In the genomic region with DNA sequence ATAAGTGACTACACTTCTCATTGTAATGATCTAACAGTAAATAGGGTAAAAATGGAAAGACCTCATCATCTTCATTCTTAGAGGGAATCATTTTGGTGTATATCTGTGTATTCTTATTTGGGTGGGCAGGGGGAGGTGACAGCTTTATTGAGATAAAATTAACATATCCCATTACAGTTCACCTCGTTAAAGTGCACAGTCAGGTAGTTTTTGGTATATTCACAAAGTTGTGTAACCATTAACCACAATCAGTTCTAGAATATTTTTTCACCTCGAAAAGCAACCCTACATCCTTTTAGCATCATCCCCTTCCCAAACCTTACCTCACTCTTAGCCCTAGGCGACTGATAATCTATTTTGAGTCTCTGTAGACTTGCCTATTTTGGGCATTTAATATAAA, we compare ENCODE assay signal across 2 cellular contexts.
TF ChIP-seq lines count a peak whose summit lies in the region.

No MANE protein-coding gene starts in this region.

TF ChIP-seq in GM23338, 12 proteins besides CTCF, POLR2A, EP300 and RAD21 (continues in another document):
- TF ChIP-seq JUNB (IDR thresholded peaks at IDR 0.05; ENCODE audit: unreplicated experiment), result no peak
- TF ChIP-seq, protein P1, sequence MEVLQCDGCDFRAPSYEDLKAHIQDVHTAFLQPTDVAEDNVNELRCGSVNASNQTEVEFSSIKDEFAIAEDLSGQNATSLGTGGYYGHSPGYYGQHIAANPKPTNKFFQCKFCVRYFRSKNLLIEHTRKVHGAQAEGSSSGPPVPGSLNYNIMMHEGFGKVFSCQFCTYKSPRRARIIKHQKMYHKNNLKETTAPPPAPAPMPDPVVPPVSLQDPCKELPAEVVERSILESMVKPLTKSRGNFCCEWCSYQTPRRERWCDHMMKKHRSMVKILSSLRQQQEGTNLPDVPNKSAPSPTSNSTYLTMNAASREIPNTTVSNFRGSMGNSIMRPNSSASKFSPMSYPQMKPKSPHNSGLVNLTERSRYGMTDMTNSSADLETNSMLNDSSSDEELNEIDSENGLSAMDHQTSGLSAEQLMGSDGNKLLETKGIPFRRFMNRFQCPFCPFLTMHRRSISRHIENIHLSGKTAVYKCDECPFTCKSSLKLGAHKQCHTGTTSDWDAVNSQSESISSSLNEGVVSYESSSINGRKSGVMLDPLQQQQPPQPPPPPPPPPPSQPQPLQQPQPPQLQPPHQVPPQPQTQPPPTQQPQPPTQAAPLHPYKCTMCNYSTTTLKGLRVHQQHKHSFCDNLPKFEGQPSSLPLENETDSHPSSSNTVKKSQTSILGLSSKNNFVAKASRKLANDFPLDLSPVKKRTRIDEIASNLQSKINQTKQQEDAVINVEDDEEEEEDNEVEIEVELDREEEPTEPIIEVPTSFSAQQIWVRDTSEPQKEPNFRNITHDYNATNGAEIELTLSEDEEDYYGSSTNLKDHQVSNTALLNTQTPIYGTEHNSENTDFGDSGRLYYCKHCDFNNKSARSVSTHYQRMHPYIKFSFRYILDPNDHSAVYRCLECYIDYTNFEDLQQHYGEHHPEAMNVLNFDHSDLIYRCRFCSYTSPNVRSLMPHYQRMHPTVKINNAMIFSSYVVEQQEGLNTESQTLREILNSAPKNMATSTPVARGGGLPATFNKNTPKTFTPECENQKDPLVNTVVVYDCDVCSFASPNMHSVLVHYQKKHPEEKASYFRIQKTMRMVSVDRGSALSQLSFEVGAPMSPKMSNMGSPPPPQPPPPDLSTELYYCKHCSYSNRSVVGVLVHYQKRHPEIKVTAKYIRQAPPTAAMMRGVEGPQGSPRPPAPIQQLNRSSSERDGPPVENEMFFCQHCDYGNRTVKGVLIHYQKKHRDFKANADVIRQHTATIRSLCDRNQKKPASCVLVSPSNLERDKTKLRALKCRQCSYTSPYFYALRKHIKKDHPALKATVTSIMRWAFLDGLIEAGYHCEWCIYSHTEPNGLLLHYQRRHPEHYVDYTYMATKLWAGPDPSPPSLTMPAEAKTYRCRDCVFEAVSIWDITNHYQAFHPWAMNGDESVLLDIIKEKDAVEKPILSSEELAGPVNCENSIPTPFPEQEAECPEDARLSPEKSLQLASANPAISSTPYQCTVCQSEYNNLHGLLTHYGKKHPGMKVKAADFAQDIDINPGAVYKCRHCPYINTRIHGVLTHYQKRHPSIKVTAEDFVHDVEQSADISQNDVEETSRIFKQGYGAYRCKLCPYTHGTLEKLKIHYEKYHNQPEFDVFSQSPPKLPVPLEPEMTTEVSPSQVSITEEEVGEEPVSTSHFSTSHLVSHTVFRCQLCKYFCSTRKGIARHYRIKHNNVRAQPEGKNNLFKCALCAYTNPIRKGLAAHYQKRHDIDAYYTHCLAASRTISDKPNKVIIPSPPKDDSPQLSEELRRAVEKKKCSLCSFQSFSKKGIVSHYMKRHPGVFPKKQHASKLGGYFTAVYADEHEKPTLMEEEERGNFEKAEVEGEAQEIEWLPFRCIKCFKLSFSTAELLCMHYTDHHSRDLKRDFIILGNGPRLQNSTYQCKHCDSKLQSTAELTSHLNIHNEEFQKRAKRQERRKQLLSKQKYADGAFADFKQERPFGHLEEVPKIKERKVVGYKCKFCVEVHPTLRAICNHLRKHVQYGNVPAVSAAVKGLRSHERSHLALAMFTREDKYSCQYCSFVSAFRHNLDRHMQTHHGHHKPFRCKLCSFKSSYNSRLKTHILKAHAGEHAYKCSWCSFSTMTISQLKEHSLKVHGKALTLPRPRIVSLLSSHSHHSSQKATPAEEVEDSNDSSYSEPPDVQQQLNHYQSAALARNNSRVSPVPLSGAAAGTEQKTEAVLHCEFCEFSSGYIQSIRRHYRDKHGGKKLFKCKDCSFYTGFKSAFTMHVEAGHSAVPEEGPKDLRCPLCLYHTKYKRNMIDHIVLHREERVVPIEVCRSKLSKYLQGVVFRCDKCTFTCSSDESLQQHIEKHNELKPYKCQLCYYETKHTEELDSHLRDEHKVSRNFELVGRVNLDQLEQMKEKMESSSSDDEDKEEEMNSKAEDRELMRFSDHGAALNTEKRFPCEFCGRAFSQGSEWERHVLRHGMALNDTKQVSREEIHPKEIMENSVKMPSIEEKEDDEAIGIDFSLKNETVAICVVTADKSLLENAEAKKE (CRISPR knock-in tag; IDR thresholded peaks at IDR 0.05), result no peak
- no peak for TF ChIP-seq CREB1 (CRISPR knock-in tag; IDR thresholded peaks at IDR 0.05; ENCODE audit: low read depth)
- no peak for TF ChIP-seq ZNF114 (CRISPR knock-in tag; IDR thresholded peaks at IDR 0.05)
- no peak for TF ChIP-seq NANOG (IDR thresholded peaks at IDR 0.05; ENCODE audit: borderline replicate concordance)
- TF ChIP-seq POLR2AphosphoS5 (IDR thresholded peaks at IDR 0.05; ENCODE audit: low read depth), result no peak
- TF ChIP-seq STAT1 (IDR thresholded peaks at IDR 0.05; ENCODE audit: unreplicated experiment), result no peak
- TF ChIP-seq ZNF331 (CRISPR knock-in tag; IDR thresholded peaks at IDR 0.05; ENCODE audit: low read depth), result no peak
- no peak for TF ChIP-seq EZH2phosphoT487 (IDR thresholded peaks at IDR 0.05; ENCODE audit: unreplicated experiment)
- no peak for TF ChIP-seq EZH2 (IDR thresholded peaks at IDR 0.05; ENCODE audit: low read depth, unreplicated experiment)
- TF ChIP-seq, protein P2, sequence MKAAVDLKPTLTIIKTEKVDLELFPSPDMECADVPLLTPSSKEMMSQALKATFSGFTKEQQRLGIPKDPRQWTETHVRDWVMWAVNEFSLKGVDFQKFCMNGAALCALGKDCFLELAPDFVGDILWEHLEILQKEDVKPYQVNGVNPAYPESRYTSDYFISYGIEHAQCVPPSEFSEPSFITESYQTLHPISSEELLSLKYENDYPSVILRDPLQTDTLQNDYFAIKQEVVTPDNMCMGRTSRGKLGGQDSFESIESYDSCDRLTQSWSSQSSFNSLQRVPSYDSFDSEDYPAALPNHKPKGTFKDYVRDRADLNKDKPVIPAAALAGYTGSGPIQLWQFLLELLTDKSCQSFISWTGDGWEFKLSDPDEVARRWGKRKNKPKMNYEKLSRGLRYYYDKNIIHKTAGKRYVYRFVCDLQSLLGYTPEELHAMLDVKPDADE (IDR thresholded peaks at IDR 0.05), result no peak

TF ChIP-seq in K562, 482 proteins besides CTCF, POLR2A, EP300 and RAD21:
- TF ChIP-seq C11orf30 (IDR thresholded peaks at IDR 0.05; ENCODE audit: low read depth) (0 out of 2 replicates have a peak, but pooled peaks have one; percentile 25), RBFOX2 (IDR thresholded peaks at IDR 0.05; ENCODE audit: low read depth, low read length) (0 out of 2 replicates have a peak, but pooled peaks have one; percentile 20), KLF6 (CRISPR knock-in tag; IDR thresholded peaks at IDR 0.05; ENCODE audit: borderline replicate concordance) (no peak), ZNF316 (IDR thresholded peaks at IDR 0.05) (peak; percentile 57)
- TF ChIP-seq, protein P3, sequence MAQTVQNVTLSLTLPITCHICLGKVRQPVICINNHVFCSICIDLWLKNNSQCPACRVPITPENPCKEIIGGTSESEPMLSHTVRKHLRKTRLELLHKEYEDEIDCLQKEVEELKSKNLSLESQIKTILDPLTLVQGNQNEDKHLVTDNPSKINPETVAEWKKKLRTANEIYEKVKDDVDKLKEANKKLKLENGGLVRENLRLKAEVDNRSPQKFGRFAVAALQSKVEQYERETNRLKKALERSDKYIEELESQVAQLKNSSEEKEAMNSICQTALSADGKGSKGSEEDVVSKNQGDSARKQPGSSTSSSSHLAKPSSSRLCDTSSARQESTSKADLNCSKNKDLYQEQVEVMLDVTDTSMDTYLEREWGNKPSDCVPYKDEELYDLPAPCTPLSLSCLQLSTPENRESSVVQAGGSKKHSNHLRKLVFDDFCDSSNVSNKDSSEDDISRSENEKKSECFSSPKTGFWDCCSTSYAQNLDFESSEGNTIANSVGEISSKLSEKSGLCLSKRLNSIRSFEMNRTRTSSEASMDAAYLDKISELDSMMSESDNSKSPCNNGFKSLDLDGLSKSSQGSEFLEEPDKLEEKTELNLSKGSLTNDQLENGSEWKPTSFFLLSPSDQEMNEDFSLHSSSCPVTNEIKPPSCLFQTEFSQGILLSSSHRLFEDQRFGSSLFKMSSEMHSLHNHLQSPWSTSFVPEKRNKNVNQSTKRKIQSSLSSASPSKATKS (CRISPR knock-in tag; IDR thresholded peaks at IDR 0.05), result no peak
